22 cellular contexts compared by ENCODE assay signal in genomic region chr18:55544028-55544427, GRCh38.
"Had no signal": no experiment of that assay in that cellular context is flagged by ENCODE, and none has a peak within 500 bp of the region (broad histone marks: within the 10 kb centered on the region; RNA-seq: fewer than 3 reads in every experiment).

No MANE protein-coding gene starts in this region.

- ATAC-seq: effector memory CD8-positive, alpha-beta T cell; gastroesophageal sphincter; left lobe of liver; natural killer cell treated with Interleukin-12 subunit alpha and Interleukin-12 subunit beta and Interleukin-15 and Interleukin-18, amount 100 ng/mL, for 72 hours; right cardiac atrium had no signal

- DNase-seq: effector memory CD8-positive, alpha-beta T cell; glutamatergic neuron; islet precursor cell; mammary epithelial cell; midbrain; nucleus accumbens; ovary; right cardiac atrium; stimulated activated CD4-positive, alpha-beta T cell treated with anti-CD3 and anti-CD28 coated beads, Interleukin-2, amount 100 ng/mL, for 48 hours; stimulated activated naive CD4-positive, alpha-beta T cell treated with Interleukin-2 at 50 U/mL for 16 hours; tibial artery; upper lobe of left lung; uterus had no signal

- H3K27me3 Mint-ChIP-seq: dendritic cell treated with granulocyte-macrophage colony-stimulating factor and Interleukin-4, amounts not matched to agents 40 ng/mL and 50 ng/mL, for 4 days; effector memory CD8-positive, alpha-beta T cell; natural killer cell treated with Interleukin-12 subunit alpha and Interleukin-12 subunit beta and Interleukin-15 and Interleukin-18, amount 100 ng/mL, for 72 hours; progenitor cell of endocrine pancreas had no signal

- H3K9me3 ChIP-seq: esophagus muscularis mucosa, gastroesophageal sphincter, ovary, upper lobe of left lung, uterus had no signal

- H3K36me3 ChIP-seq: esophagus muscularis mucosa, gastroesophageal sphincter, neural progenitor cell, ovary, tibial artery, upper lobe of left lung, uterus had no signal

- H3K4me3 ChIP-seq: esophagus muscularis mucosa, gastroesophageal sphincter, neural progenitor cell, ovary, smooth muscle cell, tibial artery, upper lobe of left lung, uterus had no signal

- H3K9me3 Mint-ChIP-seq: dendritic cell treated with granulocyte-macrophage colony-stimulating factor and Interleukin-4, amounts not matched to agents 40 ng/mL and 50 ng/mL, for 4 days; natural killer cell treated with Interleukin-12 subunit alpha and Interleukin-12 subunit beta and Interleukin-15 and Interleukin-18, amount 100 ng/mL, for 72 hours had no signal

- H3K4me3 Mint-ChIP-seq: dendritic cell treated with granulocyte-macrophage colony-stimulating factor and Interleukin-4, amounts not matched to agents 40 ng/mL and 50 ng/mL, for 4 days; effector memory CD8-positive, alpha-beta T cell; natural killer cell treated with Interleukin-12 subunit alpha and Interleukin-12 subunit beta and Interleukin-15 and Interleukin-18, amount 100 ng/mL, for 72 hours; neural progenitor cell had no signal

- H3K36me3 Mint-ChIP-seq: natural killer cell treated with Interleukin-12 subunit alpha and Interleukin-12 subunit beta and Interleukin-15 and Interleukin-18, amount 100 ng/mL, for 72 hours had no signal

- H3K4me1 ChIP-seq: uterus had no signal

- H3K27me3 ChIP-seq: esophagus muscularis mucosa, gastroesophageal sphincter, neural progenitor cell, ovary, tibial artery, upper lobe of left lung, uterus had no signal

- H3K27ac Mint-ChIP-seq: dendritic cell treated with granulocyte-macrophage colony-stimulating factor and Interleukin-4, amounts not matched to agents 40 ng/mL and 50 ng/mL, for 4 days; effector memory CD8-positive, alpha-beta T cell; natural killer cell treated with Interleukin-12 subunit alpha and Interleukin-12 subunit beta and Interleukin-15 and Interleukin-18, amount 100 ng/mL, for 72 hours; neural progenitor cell; progenitor cell of endocrine pancreas had no signal

- H3K27ac ChIP-seq: epithelial cell of prostate, esophagus muscularis mucosa, gastroesophageal sphincter, neural progenitor cell, ovary, tibial artery, upper lobe of left lung had no signal
